In the genomic region with DNA sequence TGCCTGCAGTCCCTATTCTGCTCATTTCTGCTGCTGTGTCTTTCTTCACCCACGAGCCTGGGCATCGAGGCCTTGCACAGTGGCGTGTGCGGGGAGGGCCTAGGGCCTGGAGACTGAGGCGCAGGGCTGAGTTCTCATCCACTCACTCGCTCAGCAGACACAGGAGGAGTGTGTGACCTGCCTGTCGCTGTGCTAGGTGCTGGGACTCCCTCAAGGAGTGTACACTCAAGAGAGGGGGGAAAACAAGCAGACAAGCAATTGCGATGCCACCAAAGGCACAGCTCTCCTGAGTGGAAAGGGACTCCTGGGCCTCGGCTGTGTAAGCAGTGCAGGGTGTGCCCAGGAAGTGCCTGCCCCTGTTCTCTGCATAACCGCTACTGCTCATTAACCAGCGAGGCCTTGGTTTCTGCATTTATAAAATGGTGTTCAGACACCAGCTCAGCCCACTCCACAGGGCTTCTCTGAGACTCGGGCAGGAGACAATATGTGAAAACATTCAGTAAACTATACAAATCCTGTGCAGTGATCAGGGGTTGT, we compare ENCODE assay signal across 23 cellular contexts. TPM values are rescaled to one million over a fixed set of nuclear protein-coding genes. Genes with fewer than 3 reads are reported as not detected.
"Had no signal": no experiment of that assay in that cellular context is flagged by ENCODE, and none has a peak within 500 bp of the region (broad histone marks: within the 10 kb centered on the region; RNA-seq: fewer than 3 reads in every experiment).

No MANE protein-coding gene starts in this region.

- H3K27me3 ChIP-seq: dorsolateral prefrontal cortex, hepatocyte, pancreas, uterus had no signal

- H3K4me2 ChIP-seq: hepatocyte had no signal

- DNase-seq: cortex of kidney; effector CD8-positive, alpha-beta T cell; foreskin melanocyte; head of caudate nucleus; mesendoderm; naive thymus-derived CD8-positive, alpha-beta T cell; occipital lobe; pancreas; psoas muscle; retina; stimulated activated CD4-positive, alpha-beta T cell treated with anti-CD3 and anti-CD28 coated beads, Interleukin-2, amount 100 ng/mL, for 24 hours; stimulated activated CD4-positive, alpha-beta T cell treated with anti-CD3 and anti-CD28 coated beads, Interleukin-4, amount 100 ng/mL, for 4 hours; stimulated activated naive CD4-positive, alpha-beta T cell; stomach; substantia nigra; uterus had no signal

- FAIRE-seq: pancreas had no signal

- H3K9me3 ChIP-seq: pancreas, psoas muscle, stomach, uterus had no signal

- H3K79me2 ChIP-seq: hepatocyte had no signal

- H3K36me3 ChIP-seq: pancreas, stomach, uterus had no signal

- H2AFZ ChIP-seq: hepatocyte had no signal

- H3K4me3 ChIP-seq: dorsolateral prefrontal cortex, hepatocyte, pancreas, psoas muscle, stomach, uterus had no signal

- H3K27ac ChIP-seq: dorsolateral prefrontal cortex, hepatocyte, pancreas, psoas muscle, stomach, uterus had no signal

- H3K4me1 ChIP-seq: pancreas, psoas muscle, uterus had no signal

RNA-seq across cellular contexts. Expression of gene RD3, which starts 4.2 kb away (rescaled TPM):
- total RNA-seq: chondrocyte; hepatocyte; kidney epithelial cell; liver; lung microvascular endothelial cell; naive thymus-derived CD8-positive, alpha-beta T cell; occipital lobe; psoas muscle; sciatic nerve had no signal
